In the genomic region with DNA sequence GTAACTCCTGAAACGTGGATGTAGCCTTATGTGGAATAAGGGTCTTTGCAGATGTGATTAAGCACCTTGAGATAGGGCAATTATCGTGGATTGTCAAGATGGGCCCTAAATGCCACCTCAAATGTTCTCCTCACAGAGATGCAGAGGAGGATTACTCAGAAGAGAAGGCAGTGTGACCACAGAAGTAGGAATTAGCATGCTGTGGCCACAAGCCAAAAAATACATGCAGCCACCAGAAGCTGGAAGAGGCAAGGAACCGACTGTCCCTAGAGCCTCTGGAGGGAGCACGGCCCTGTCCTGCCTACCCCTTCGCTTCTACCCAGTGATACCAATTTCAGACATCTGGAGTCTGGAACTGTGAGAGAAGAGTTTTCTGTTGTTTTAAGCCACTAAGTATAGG, we compare ENCODE assay signal across 1 cellular context.
TF ChIP-seq lines count a peak whose summit lies in the region.

No MANE protein-coding gene starts in this region.

TF ChIP-seq in IMR-90, 13 proteins besides CTCF, POLR2A, EP300 and RAD21 (continued from another document):
- TF ChIP-seq, protein P1, sequence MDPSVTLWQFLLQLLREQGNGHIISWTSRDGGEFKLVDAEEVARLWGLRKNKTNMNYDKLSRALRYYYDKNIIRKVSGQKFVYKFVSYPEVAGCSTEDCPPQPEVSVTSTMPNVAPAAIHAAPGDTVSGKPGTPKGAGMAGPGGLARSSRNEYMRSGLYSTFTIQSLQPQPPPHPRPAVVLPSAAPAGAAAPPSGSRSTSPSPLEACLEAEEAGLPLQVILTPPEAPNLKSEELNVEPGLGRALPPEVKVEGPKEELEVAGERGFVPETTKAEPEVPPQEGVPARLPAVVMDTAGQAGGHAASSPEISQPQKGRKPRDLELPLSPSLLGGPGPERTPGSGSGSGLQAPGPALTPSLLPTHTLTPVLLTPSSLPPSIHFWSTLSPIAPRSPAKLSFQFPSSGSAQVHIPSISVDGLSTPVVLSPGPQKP (IDR thresholded peaks at IDR 0.05; ENCODE audit: borderline replicate concordance, low read depth, low read length), result no peak
- TF ChIP-seq, protein P2, sequence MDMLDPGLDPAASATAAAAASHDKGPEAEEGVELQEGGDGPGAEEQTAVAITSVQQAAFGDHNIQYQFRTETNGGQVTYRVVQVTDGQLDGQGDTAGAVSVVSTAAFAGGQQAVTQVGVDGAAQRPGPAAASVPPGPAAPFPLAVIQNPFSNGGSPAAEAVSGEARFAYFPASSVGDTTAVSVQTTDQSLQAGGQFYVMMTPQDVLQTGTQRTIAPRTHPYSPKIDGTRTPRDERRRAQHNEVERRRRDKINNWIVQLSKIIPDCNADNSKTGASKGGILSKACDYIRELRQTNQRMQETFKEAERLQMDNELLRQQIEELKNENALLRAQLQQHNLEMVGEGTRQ (IDR thresholded peaks at IDR 0.05; ENCODE audit: low read depth, low read length), result no peak
- TF ChIP-seq NFE2L2 (IDR thresholded peaks at IDR 0.05; ENCODE audit: low read depth, low read length) (no peak), CHD1 (IDR thresholded peaks at IDR 0.05; ENCODE audit: low read depth, low read length) (no peak), CEBPB (IDR thresholded peaks at IDR 0.05; ENCODE audit: low read depth, low read length) (no peak), BHLHE40 (IDR thresholded peaks at IDR 0.05; ENCODE audit: low read depth, low read length) (no peak), SMC3 (IDR thresholded peaks at IDR 0.05; ENCODE audit: low read depth, low read length) (no peak), MAZ (IDR thresholded peaks at IDR 0.05; ENCODE audit: borderline replicate concordance, low read depth, low read length) (no peak), RCOR1 (IDR thresholded peaks at IDR 0.05; ENCODE audit: insufficient replicate concordance, low read length) (no peak)
